ENCODE assay signal across 1 cellular context in the genomic region with DNA sequence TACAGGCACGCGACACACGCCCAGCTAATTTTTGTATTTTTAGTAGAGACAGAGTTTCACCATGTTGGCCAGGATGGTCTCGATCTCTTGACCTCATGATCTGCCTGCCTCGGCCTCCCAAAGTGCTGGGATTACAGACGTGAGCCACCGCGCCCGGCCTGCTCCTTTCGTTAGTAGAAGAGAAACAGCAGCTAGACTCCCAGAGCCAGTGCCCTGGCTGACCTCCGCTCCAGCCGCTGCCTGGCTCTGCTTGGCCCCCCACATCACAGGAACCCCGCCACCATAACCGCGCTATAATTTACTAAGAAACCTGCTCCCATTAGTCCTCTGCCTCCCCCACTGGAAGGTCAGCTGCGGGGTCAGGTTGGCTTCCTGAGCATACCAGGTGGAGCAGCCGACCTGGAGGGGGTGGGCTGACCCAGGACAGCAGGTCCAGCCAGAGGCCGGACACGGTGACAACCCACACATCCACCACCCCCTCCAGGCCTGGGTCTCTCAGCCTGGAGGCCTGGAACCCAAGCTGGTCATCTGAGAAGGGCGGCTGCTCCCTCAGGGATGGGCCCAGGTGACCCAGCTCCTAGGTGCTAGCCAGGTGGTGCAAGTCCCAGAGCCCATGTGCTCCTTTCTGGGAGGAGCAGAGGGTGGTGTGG.
TF ChIP-seq lines count a peak whose summit lies in the region.

No MANE protein-coding gene starts in this region.

TF ChIP-seq in K562, 482 proteins besides CTCF, POLR2A, EP300 and RAD21:
- TF ChIP-seq DMBX1 (CRISPR knock-in tag; IDR thresholded peaks at IDR 0.05; ENCODE audit: borderline replicate concordance) (no peak), FOXJ3 (CRISPR knock-in tag; IDR thresholded peaks at IDR 0.05) (no peak), PRMT5 (CRISPR knock-in tag; IDR thresholded peaks at IDR 0.05) (no peak)
- TF ChIP-seq, protein P1, sequence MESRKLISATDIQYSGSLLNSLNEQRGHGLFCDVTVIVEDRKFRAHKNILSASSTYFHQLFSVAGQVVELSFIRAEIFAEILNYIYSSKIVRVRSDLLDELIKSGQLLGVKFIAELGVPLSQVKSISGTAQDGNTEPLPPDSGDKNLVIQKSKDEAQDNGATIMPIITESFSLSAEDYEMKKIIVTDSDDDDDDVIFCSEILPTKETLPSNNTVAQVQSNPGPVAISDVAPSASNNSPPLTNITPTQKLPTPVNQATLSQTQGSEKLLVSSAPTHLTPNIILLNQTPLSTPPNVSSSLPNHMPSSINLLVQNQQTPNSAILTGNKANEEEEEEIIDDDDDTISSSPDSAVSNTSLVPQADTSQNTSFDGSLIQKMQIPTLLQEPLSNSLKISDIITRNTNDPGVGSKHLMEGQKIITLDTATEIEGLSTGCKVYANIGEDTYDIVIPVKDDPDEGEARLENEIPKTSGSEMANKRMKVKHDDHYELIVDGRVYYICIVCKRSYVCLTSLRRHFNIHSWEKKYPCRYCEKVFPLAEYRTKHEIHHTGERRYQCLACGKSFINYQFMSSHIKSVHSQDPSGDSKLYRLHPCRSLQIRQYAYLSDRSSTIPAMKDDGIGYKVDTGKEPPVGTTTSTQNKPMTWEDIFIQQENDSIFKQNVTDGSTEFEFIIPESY (CRISPR knock-in tag; IDR thresholded peaks at IDR 0.05) = 0 out of 2 replicates have a peak, but pooled peaks have one; percentile 20
- TF ChIP-seq, protein P2, sequence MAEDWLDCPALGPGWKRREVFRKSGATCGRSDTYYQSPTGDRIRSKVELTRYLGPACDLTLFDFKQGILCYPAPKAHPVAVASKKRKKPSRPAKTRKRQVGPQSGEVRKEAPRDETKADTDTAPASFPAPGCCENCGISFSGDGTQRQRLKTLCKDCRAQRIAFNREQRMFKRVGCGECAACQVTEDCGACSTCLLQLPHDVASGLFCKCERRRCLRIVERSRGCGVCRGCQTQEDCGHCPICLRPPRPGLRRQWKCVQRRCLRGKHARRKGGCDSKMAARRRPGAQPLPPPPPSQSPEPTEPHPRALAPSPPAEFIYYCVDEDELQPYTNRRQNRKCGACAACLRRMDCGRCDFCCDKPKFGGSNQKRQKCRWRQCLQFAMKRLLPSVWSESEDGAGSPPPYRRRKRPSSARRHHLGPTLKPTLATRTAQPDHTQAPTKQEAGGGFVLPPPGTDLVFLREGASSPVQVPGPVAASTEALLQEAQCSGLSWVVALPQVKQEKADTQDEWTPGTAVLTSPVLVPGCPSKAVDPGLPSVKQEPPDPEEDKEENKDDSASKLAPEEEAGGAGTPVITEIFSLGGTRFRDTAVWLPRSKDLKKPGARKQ (CRISPR knock-in tag; IDR thresholded peaks at IDR 0.05) = no peak
